ENCODE assay signal across 19 cellular contexts in the genomic region with DNA sequence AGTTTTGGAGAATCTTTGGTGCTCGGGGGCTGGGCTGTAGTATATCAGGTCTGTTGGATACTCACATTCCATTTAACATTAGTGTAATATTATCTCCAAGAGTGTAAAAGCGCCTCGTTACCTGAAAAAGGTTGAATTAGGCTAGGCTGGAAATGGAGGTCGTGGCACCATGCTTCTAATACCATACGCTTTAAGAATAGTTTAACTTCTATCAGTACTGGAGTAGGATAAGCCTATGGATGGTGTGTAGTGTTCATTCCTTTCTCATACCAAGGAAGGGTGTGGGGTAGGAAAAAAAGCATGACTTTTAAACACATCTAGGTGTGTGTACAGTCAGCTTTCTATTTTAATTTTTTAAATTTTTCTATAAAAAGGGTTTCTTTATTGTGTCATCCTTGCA. TPM values are rescaled to one million over a fixed set of nuclear protein-coding genes. Genes with fewer than 3 reads are reported as not detected.
DNase-seq lines count a peak whose midpoint lies in the region; ATAC-seq, FAIRE-seq and TF ChIP-seq lines count a peak whose summit lies in the region.
"Had no signal": no experiment of that assay in that cellular context is flagged by ENCODE, and none has a peak within 500 bp of the region (broad histone marks: within the 10 kb centered on the region; RNA-seq: fewer than 3 reads in every experiment).

No MANE protein-coding gene starts in this region.

- DNase-seq in SK-N-SH (no peak), mammary epithelial cell (no peak), RCC 7860 (ENCODE audit: low spot score) (no peak)
- DNase-seq in CD4-positive, alpha-beta T cell: no peak
- DNase-seq: activated CD8-positive, alpha-beta memory T cell treated with anti-CD3 and anti-CD28 coated beads, Interleukin-2, amount 50 U/mL, for 48 hours; CD4-positive, alpha-beta memory T cell; HCEC 1CT; KG1; NCI-H2227 treated with DMSO at 0.1 percent for 48 hours had no signal

- H3K27me3 ChIP-seq in SK-N-SH (ENCODE audit: insufficient read depth): no peaks in the 10 kb centered on the region
- no peaks in the 10 kb centered on the region for H3K27me3 ChIP-seq in CD4-positive, alpha-beta T cell (ENCODE audit: control insufficient read depth, insufficient read depth, low read length)
- H3K27me3 ChIP-seq in mammary epithelial cell (ENCODE audit: insufficient read depth, low read length): no peaks in the 10 kb centered on the region
- H3K27me3 ChIP-seq: SJSA1 had no signal

- CTCF ChIA-PET in SK-N-SH (lab: Yijun Ruan, JAX): no interaction called here
- CTCF ChIA-PET in CD4-positive, alpha-beta T cell (lab: Charles Lee): interaction anchor here (0.6 to 1.5 kb wide), 2 partner anchors 72 to 226 kb away, joined by 4 to 5 read pairs; no protein-coding TSS in a partner anchor
- CTCF ChIA-PET in mammary epithelial cell (lab: Charles Lee; ENCODE audit: low non-redundant PET): no interaction called here

- peak overlapping the region; percentile 58 for H3K4me3 Mint-ChIP-seq in CD4-positive, alpha-beta T cell
- peak overlapping the region; percentile 69 for H3K4me3 Mint-ChIP-seq in activated naive CD8-positive, alpha-beta T cell
- peak overlapping the region; percentile 64 to 74 (median 70) for H3K4me3 Mint-ChIP-seq in nephron

- no peak overlapping the region for H3K9ac ChIP-seq in SK-N-SH
- no peak overlapping the region for H3K9ac ChIP-seq in mammary epithelial cell (ENCODE audit: insufficient read depth, low read length)
- H3K9ac ChIP-seq: parathyroid adenoma had no signal

- H3K79me2 ChIP-seq in SK-N-SH (ENCODE audit: insufficient read depth) (peaks cover 65% of the 10 kb centered on the region), mammary epithelial cell (ENCODE audit: insufficient read depth, low read length) (peaks cover 63% of the 10 kb centered on the region)

- no peak for FAIRE-seq in RCC 7860 (lab: Jason Lieb, UNC)
- FAIRE-seq: colon, GM12891, keratinocyte had no signal

- 93% methylated on average over 5 of the region's 5 CpGs for WGBS in SK-N-SH (ENCODE audit: low lambda C conversion rate)
- 93% methylated on average over 5 of the region's 5 CpGs for WGBS in mammary epithelial cell (ENCODE audit: low coverage, missing lambda C conversion rate)

- BruUV-seq in mammary epithelial cell (replicated peaks; lab: Mats Ljungman, UMichigan): no TSS peak

- ATAC-seq in SK-N-SH treated with all-trans-retinoic acid at 6 μM for 48 hours (no peak), GM18858 (IDR thresholded peaks at IDR 0.05; ENCODE audit: unreplicated experiment) (no peak)
- no peak for ATAC-seq in CD4-positive, alpha-beta T cell (ENCODE audit: poor library complexity)

- peak overlapping the region; percentile 62 for H3K27ac Mint-ChIP-seq in CD4-positive, alpha-beta T cell
- peak overlapping the region; percentile 46 for H3K27ac Mint-ChIP-seq in activated naive CD8-positive, alpha-beta T cell
- peak overlapping the region in 2 of 3 experiments; percentile 51 to 65 for H3K27ac Mint-ChIP-seq in nephron

- intact Hi-C loops in CD4-positive, alpha-beta T cell (cut with DNase I, micrococcal nuclease): no loop called here
- intact Hi-C loops in mammary epithelial cell (cut with micrococcal nuclease): no loop called here

- H3K4me3 ChIP-seq in SK-N-SH (ENCODE audit: low read depth in 2 of 2, low read length in 1 of 2) (no peak overlapping the region), mammary epithelial cell (replicated peaks in 1 of 3; ENCODE audit: insufficient read depth in 1 of 3, low read depth in 2 of 3, low read length in 3 of 3) (no peak overlapping the region)
- H3K4me3 ChIP-seq: SJSA1 had no signal

- H3F3A ChIP-seq in SK-N-SH (replicated peaks; ENCODE audit: insufficient read depth): peaks cover 2% of the 10 kb centered on the region

- TF ChIP-seq CTCF in SK-N-SH (IDR thresholded peaks at IDR 0.05): no peak
- no peak for TF ChIP-seq CTCF in CD4-positive, alpha-beta T cell (IDR thresholded peaks at IDR 0.05)
- no peak for TF ChIP-seq CTCF in nephron (IDR thresholded peaks at IDR 0.05; ENCODE audit: unreplicated experiment in 3 of 3)
- TF ChIP-seq CTCF in mammary epithelial cell (conservative IDR thresholded peaks at IDR 0.05 in 1 of 2, IDR thresholded peaks at IDR 0.05 in 1 of 2; ENCODE audit: extremely low read depth in 1 of 2, insufficient read depth in 1 of 2, low read depth in 1 of 2, low read length in 2 of 2): no peak

- no peaks in the 10 kb centered on the region for H3K9me3 Mint-ChIP-seq in CD4-positive, alpha-beta T cell
- H3K9me3 Mint-ChIP-seq in activated naive CD8-positive, alpha-beta T cell (ENCODE audit: low read depth): no peaks in the 10 kb centered on the region
- no peaks in the 10 kb centered on the region for H3K9me3 Mint-ChIP-seq in nephron

- peaks cover 66% of the 10 kb centered on the region for H3K36me3 Mint-ChIP-seq in CD4-positive, alpha-beta T cell (ENCODE audit: low read depth)
- H3K36me3 Mint-ChIP-seq in activated naive CD8-positive, alpha-beta T cell: peaks cover 6% of the 10 kb centered on the region
- H3K36me3 Mint-ChIP-seq in nephron (ENCODE audit: low read depth): peaks cover 40% of the 10 kb centered on the region

- no peak for TF ChIP-seq EP300 in SK-N-SH (IDR thresholded peaks at IDR 0.05; ENCODE audit: borderline replicate concordance in 1 of 2, low read depth in 1 of 2, low read length in 1 of 2)

- no peak for TF ChIP-seq RAD21 in SK-N-SH (IDR thresholded peaks at IDR 0.05; ENCODE audit: low read length)

- H3K36me3 ChIP-seq in SK-N-SH (replicated peaks in 1 of 2; ENCODE audit: control insufficient read depth in 1 of 2, insufficient read depth in 2 of 2, low read length in 1 of 2) (peaks cover 33 to 49% of the 10 kb centered on the region in 2 experiments), mammary epithelial cell (ENCODE audit: insufficient read depth, low read length) (peaks cover 23% of the 10 kb centered on the region)

- H3K27ac ChIP-seq in SK-N-SH (ENCODE audit: low read depth in 2 of 2, low read length in 1 of 2) (peak overlapping the region in 1 of 2 experiments; percentile 100; a peak in 2 of 4 replicates), mammary epithelial cell (ENCODE audit: insufficient read depth, low read depth, low read length) (no peak overlapping the region)
- H3K27ac ChIP-seq in CD4-positive, alpha-beta T cell (ENCODE audit: low read depth, low read length): no peak overlapping the region
- H3K27ac ChIP-seq: HL-60, SJSA1 had no signal

- H3K4me1 Mint-ChIP-seq in CD4-positive, alpha-beta T cell (ENCODE audit: low read depth): peaks cover 28% of the 10 kb centered on the region
- H3K4me1 Mint-ChIP-seq in activated naive CD8-positive, alpha-beta T cell (ENCODE audit: low read depth): peaks cover 27% of the 10 kb centered on the region
- H3K4me1 Mint-ChIP-seq in nephron: peaks cover 16% of the 10 kb centered on the region

- no peaks in the 10 kb centered on the region for H3K9me3 ChIP-seq in SK-N-SH
- no peaks in the 10 kb centered on the region for H3K9me3 ChIP-seq in CD4-positive, alpha-beta T cell (ENCODE audit: control insufficient read depth, low read length)
- no peaks in the 10 kb centered on the region for H3K9me3 ChIP-seq in mammary epithelial cell (replicated peaks; ENCODE audit: insufficient read depth, low read length)
- H3K9me3 ChIP-seq: SJSA1 had no signal

- in situ Hi-C loops in mammary epithelial cell (cut with MboI; ENCODE audit: low sequenced_read_pairs in 2 of 2): no loop called here

- dilution Hi-C loops in mammary epithelial cell (cut with HindIII; ENCODE audit: low sequenced_read_pairs): loop anchor here (10.0 kb wide), 1 partner anchor 244 kb away; the partner anchor contains the start of gene ORAI3

- H3K4me2 ChIP-seq in SK-N-SH (peak overlapping the region; percentile 75; the same call in 1 of the 2 replicates), mammary epithelial cell (ENCODE audit: insufficient read depth, low read depth, low read length) (no peak overlapping the region)

- H3K27me3 Mint-ChIP-seq in CD4-positive, alpha-beta T cell: no peaks in the 10 kb centered on the region
- H3K27me3 Mint-ChIP-seq in activated naive CD8-positive, alpha-beta T cell: no peaks in the 10 kb centered on the region
- no peaks in the 10 kb centered on the region for H3K27me3 Mint-ChIP-seq in nephron (ENCODE audit: low read depth)

- no peak overlapping the region for H2AFZ ChIP-seq in SK-N-SH (ENCODE audit: low read depth)
- no peak overlapping the region for H2AFZ ChIP-seq in mammary epithelial cell (ENCODE audit: low read depth, low read length)
- H2AFZ ChIP-seq: parathyroid adenoma had no signal

- POLR2A ChIA-PET in SK-N-SH (lab: Yijun Ruan, JAX): interaction anchor here (0.7 kb wide), 1 partner anchor 79 kb away, joined by 3 read pairs; no protein-coding TSS in a partner anchor
- POLR2A ChIA-PET in CD4-positive, alpha-beta T cell (lab: Charles Lee): no interaction called here

- H4K20me1 ChIP-seq in SK-N-SH (ENCODE audit: insufficient read depth): peaks cover 12% of the 10 kb centered on the region
- no peaks in the 10 kb centered on the region for H4K20me1 ChIP-seq in mammary epithelial cell (ENCODE audit: insufficient read depth, low read length)

- peaks cover 12 to 13% of the 10 kb centered on the region in 2 experiments for H3K4me1 ChIP-seq in SK-N-SH (ENCODE audit: control insufficient read depth in 1 of 2, insufficient read depth in 2 of 2, low read depth in 1 of 2, low read length in 1 of 2)
- H3K4me1 ChIP-seq in mammary epithelial cell (ENCODE audit: insufficient read depth, low read length): peaks cover 19% of the 10 kb centered on the region

- H3K9me2 ChIP-seq in SK-N-SH: no peaks in the 10 kb centered on the region

RNA-seq across cellular contexts. Expression of gene SRCAP, which starts 2.0 kb away (rescaled TPM):
- polyA plus RNA-seq in SK-N-SH (2012; rRNA removed): 3.7 and 5.6 TPM in 2 replicates
- 2.1 and 4.3 TPM in 2 replicates for polyA plus RNA-seq in SK-N-SH (2012; cell fraction: cytosol; rRNA removed)
- 8.1 and 12.8 TPM in 2 replicates for polyA plus RNA-seq in SK-N-SH (2012; cell fraction: nucleus; rRNA removed)
- total RNA-seq in CD4-positive, alpha-beta T cell: 10 to 100 TPM; 59.5 to 60.1 TPM
- 10 to 100 TPM; 20.2 to 46.2 TPM for total RNA-seq in mammary epithelial cell
- polyA plus RNA-seq in mammary epithelial cell: 3.9 TPM
- 41.0 TPM for polyA minus RNA-seq in mammary epithelial cell

RNA-seq across cellular contexts. Expression of gene FBRS, which starts 42.7 kb away (rescaled TPM):
- polyA plus RNA-seq in SK-N-SH (2012; rRNA removed) (9.6 and 11.5 TPM in 2 replicates), mammary epithelial cell (7.8 TPM)
- polyA plus RNA-seq in SK-N-SH (2012; cell fraction: cytosol; rRNA removed): 4.8 and 8.5 TPM in 2 replicates
- 47.6 and 50.6 TPM in 2 replicates for polyA plus RNA-seq in SK-N-SH (2012; cell fraction: nucleus; rRNA removed)
- total RNA-seq in CD4-positive, alpha-beta T cell: 100 to 1,000 TPM; 162 to 163 TPM
- total RNA-seq in mammary epithelial cell: 10 to 100 TPM; 20.7 to 60.8 TPM
- polyA minus RNA-seq in mammary epithelial cell: 27.2 TPM

RNA-seq across cellular contexts. Expression of gene PHKG2, which starts 47.3 kb away (rescaled TPM):
- polyA plus RNA-seq in SK-N-SH (2012; rRNA removed): 45.8 and 54.2 TPM in 2 replicates
- 17.3 and 21.5 TPM in 2 replicates for polyA plus RNA-seq in SK-N-SH (2012; cell fraction: cytosol; rRNA removed)
- polyA plus RNA-seq in SK-N-SH (2012; cell fraction: nucleus; rRNA removed): 194 and 207 TPM in 2 replicates
- total RNA-seq in CD4-positive, alpha-beta T cell: 10 to 100 TPM; 24.8 to 25.2 TPM
- 10 to 100 TPM; 15.3 to 39.3 TPM for total RNA-seq in mammary epithelial cell
- polyA plus RNA-seq in mammary epithelial cell: 29.2 TPM
- polyA minus RNA-seq in mammary epithelial cell: 6.8 TPM

RNA-seq across cellular contexts. Expression of gene PRR14, which starts 50.2 kb away (rescaled TPM):
- 7.5 and 13.5 TPM in 2 replicates for polyA plus RNA-seq in SK-N-SH (2012; rRNA removed)
- 4.5 and 6.4 TPM in 2 replicates for polyA plus RNA-seq in SK-N-SH (2012; cell fraction: cytosol; rRNA removed)
- polyA plus RNA-seq in SK-N-SH (2012; cell fraction: nucleus; rRNA removed): 47.6 and 99.3 TPM in 2 replicates
- 10 to 100 TPM; 50.2 to 51.7 TPM for total RNA-seq in CD4-positive, alpha-beta T cell
- 10 to 100 TPM; 10.2 to 38.5 TPM for total RNA-seq in mammary epithelial cell
- 4.8 TPM for polyA plus RNA-seq in mammary epithelial cell
- 22.0 TPM for polyA minus RNA-seq in mammary epithelial cell
